Comparison of ENCODE assay signal across 27 cellular contexts in genomic region chr7:19448091-19448490, GRCh38.
"Had no signal": no experiment of that assay in that cellular context is flagged by ENCODE, and none has a peak within 500 bp of the region (broad histone marks: within the 10 kb centered on the region; RNA-seq: fewer than 3 reads in every experiment).

No MANE protein-coding gene starts in this region.

- FAIRE-seq: islet of Langerhans, kidney, pancreas, urothelium cell line had no signal

- DNase-seq: hypothalamus; immature natural killer cell; kidney; left colon; left lung; lower lobe of right lung; mammary epithelial cell; mesenchymal stem cell; naive thymus-derived CD8-positive, alpha-beta T cell; nucleus accumbens; pancreas; posterior cingulate gyrus; retina; right cardiac atrium; stimulated activated CD4-positive, alpha-beta T cell treated with anti-CD3 and anti-CD28 coated beads, Interleukin-12 subunit alpha, Interleukin-12 subunit beta, amount 100 ng/mL, for 4 hours; stimulated activated CD4-positive, alpha-beta T cell treated with anti-CD3 and anti-CD28 coated beads, Interleukin-15, amount 100 ng/mL, for 24 hours; stimulated activated CD4-positive, alpha-beta T cell treated with anti-CD3 and anti-CD28 coated beads, Interleukin-2, amount 100 ng/mL, for 24 hours; stimulated activated CD4-positive, alpha-beta T cell treated with anti-CD3 and anti-CD28 coated beads, Interleukin-4, amount 100 ng/mL, for 1 hour; stimulated activated naive B cell treated with anti-CD40 and anti-IgM and Interleukin-4, amounts not matched to agents 10 μg/mL and 1 μg/mL and 100 μg/mL, for 72 hours; stimulated activated naive CD8-positive, alpha-beta T cell treated with anti-CD3 and anti-CD28 coated beads, Interleukin-15, Interleukin-2, amounts not matched to agents 100 U/mL and 50 U/mL, for 24 hours; stomach; testis; tibial artery; trophoblast cell; upper lobe of right lung had no signal
